ENCODE assay signal across 8 cellular contexts in the genomic region with DNA sequence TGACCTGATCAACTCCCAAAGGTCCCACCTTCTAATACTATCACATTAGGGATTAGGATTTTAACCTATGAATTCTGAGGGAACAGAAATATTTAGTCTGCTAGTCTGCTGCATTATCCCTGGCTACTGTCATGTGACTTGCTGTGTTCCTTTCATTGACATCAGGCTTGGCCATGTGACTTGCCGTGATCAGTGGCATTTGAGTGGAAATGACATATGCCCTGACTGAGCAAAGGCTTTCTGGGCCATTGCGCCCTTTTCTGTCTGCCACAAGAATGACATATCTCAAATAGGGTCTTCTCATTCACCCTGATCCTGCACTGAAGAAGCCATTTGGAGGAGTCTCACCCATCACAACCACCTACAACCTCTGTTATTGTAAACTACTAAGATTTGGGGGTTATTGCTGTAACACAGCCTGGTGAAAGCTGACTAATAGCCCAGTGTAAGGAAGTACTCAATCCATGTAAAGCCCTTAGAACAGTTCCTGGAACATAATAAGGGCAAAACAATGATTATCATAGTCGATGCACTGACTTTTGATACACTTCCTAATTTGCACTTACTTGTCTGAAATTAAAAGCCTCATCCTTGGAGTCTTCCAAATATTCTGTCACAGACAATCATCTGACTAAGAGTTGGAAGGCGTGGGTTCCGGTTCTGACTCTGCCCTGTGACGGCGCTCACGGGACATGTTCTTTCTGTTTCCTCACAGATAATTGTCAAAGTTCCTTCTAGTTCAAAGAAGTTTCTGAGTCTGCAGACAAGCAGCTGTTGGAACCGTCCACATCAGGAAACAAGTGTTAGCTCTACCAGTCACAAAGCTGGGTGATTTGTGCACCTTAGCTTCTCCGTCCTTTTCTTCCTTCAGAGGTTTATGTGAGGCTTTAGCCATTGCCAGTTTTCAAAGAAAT. TPM values are rescaled to one million over a fixed set of nuclear protein-coding genes. Genes with fewer than 3 reads are reported as not detected.
DNase-seq lines count a peak whose midpoint lies in the region; ATAC-seq and TF ChIP-seq lines count a peak whose summit lies in the region.

No MANE protein-coding gene starts in this region.

- DNase-seq in activated CD4-positive, alpha-beta T cell treated with anti-CD3 and anti-CD28 coated beads for 36 hours = peak; percentile 83
- peak; percentile 18 for DNase-seq in effector CD8-positive, alpha-beta T cell (lab: John Stamatoyannopoulos, UW)
- peak; percentile 74 for DNase-seq in sciatic nerve (ENCODE audit: low spot score)
- no peak for DNase-seq in DMS153 treated with DMSO at 0.1 percent for 48 hours (lab: John Stamatoyannopoulos, UW; ENCODE audit: unreplicated experiment)
- no peak for DNase-seq in HEK293T (ENCODE audit: extremely low spot score)
- DNase-seq in PC-3 = no peak

- H2AFZ ChIP-seq in PC-3 (ENCODE audit: low read length) = no peak overlapping the region

- no peak overlapping the region for H3K27ac ChIP-seq in PC-3 (ENCODE audit: low read length)

- H3K9me3 Mint-ChIP-seq in activated CD4-positive, alpha-beta T cell treated with anti-CD3 and anti-CD28 coated beads for 36 hours (ENCODE audit: low read depth) = no peaks in the 10 kb centered on the region

- H3K9ac ChIP-seq in PC-3 (ENCODE audit: low read length) = no peak overlapping the region

- no peaks in the 10 kb centered on the region for H3K27me3 Mint-ChIP-seq in activated CD4-positive, alpha-beta T cell treated with anti-CD3 and anti-CD28 coated beads for 36 hours

- ATAC-seq in GM18505 (IDR thresholded peaks at IDR 0.05; ENCODE audit: unreplicated experiment) (peak; percentile 50), HG03064 (IDR thresholded peaks at IDR 0.05; ENCODE audit: low read depth, unreplicated experiment) (peak; percentile 48), sciatic nerve (peak; percentile 82), PC-3 (no peak)
- ATAC-seq in activated CD4-positive, alpha-beta T cell treated with anti-CD3 and anti-CD28 coated beads for 36 hours = peak; percentile 80

- CTCF ChIA-PET in activated CD4-positive, alpha-beta T cell treated with anti-CD3 and anti-CD28 coated beads for 36 hours (lab: Charles Lee) = interaction anchor here (0.7 to 2.1 kb wide), 3 partner anchors 16 to 415 kb away, joined by 3 to 4 read pairs (median 4); no protein-coding TSS in a partner anchor
- CTCF ChIA-PET in HEK293T (lab: Yijun Ruan, JAX) (interaction anchor here (0.9 kb wide), 1 partner anchor 16 kb away, joined by 3 read pairs; no protein-coding TSS in a partner anchor), PC-3 (lab: Charles Lee) (no interaction called here)

- peak overlapping the region; percentile 18 for H3K4me3 Mint-ChIP-seq in activated CD4-positive, alpha-beta T cell treated with anti-CD3 and anti-CD28 coated beads for 36 hours

- H3F3A ChIP-seq in PC-3 (ENCODE audit: low read length, unreplicated experiment) = no peaks in the 10 kb centered on the region

- no peaks in the 10 kb centered on the region for H4K20me1 ChIP-seq in PC-3 (ENCODE audit: low read length)

- intact Hi-C loops in activated CD4-positive, alpha-beta T cell treated with anti-CD3 and anti-CD28 coated beads for 36 hours (cut with DNase I, micrococcal nuclease) = loop anchor here (1.0 to 5.0 kb wide), 4 partner anchors 11 to 322 kb away; partner anchors contain the start of gene RASGEF1B (in 1 of the 2)
- intact Hi-C loops in sciatic nerve (cut with DNase I) (no loop called here), PC-3 (cut with micrococcal nuclease) (no loop called here)

- H3K36me3 ChIP-seq in PC-3 (ENCODE audit: low read depth, low read length) = no peaks in the 10 kb centered on the region

- no peaks in the 10 kb centered on the region for H3K9me2 ChIP-seq in PC-3 (replicated peaks; ENCODE audit: low read length)

- H3K9me3 ChIP-seq in PC-3 (ENCODE audit: low read length) = no peaks in the 10 kb centered on the region

- H3K4me2 ChIP-seq in PC-3 (ENCODE audit: low read length) = no peak overlapping the region

- H3K36me3 Mint-ChIP-seq in activated CD4-positive, alpha-beta T cell treated with anti-CD3 and anti-CD28 coated beads for 36 hours (ENCODE audit: low read depth) = no peaks in the 10 kb centered on the region

- peaks cover 14% of the 10 kb centered on the region for H3K27me3 ChIP-seq in PC-3 (ENCODE audit: low read length)

- no peak overlapping the region for H3K4me3 ChIP-seq in PC-3 (ENCODE audit: low read length)

- POLR2A ChIA-PET in activated CD4-positive, alpha-beta T cell treated with anti-CD3 and anti-CD28 coated beads for 36 hours (lab: Charles Lee) = interaction anchor here (0.6 kb wide), 1 partner anchor 13 kb away, joined by 3 read pairs; no protein-coding TSS in a partner anchor
- POLR2A ChIA-PET in HEK293T (lab: Yijun Ruan, JAX) (no interaction called here), PC-3 (lab: Charles Lee; ENCODE audit: unreplicated experiment) (no interaction called here)

- H3K27ac Mint-ChIP-seq in activated CD4-positive, alpha-beta T cell treated with anti-CD3 and anti-CD28 coated beads for 36 hours = peak overlapping the region; percentile 35

- TF ChIP-seq POLR2A in GM18505 (IDR thresholded peaks at IDR 0.05; ENCODE audit: borderline replicate concordance, extremely low read depth, insufficient read depth, insufficient read length) = no peak

- no peaks in the 10 kb centered on the region for H3K79me2 ChIP-seq in PC-3 (ENCODE audit: low read length)

- H3K4me1 ChIP-seq in PC-3 (ENCODE audit: insufficient read depth, low read length) = no peaks in the 10 kb centered on the region

- no TSS peak for BruUV-seq in PC-3 (replicated peaks; lab: Mats Ljungman, UMichigan)

- no peak for TF ChIP-seq CTCF in PC-3 (conservative IDR thresholded peaks at IDR 0.05; ENCODE audit: low read depth, low read length)

- peaks cover 40% of the 10 kb centered on the region for H3K4me1 Mint-ChIP-seq in activated CD4-positive, alpha-beta T cell treated with anti-CD3 and anti-CD28 coated beads for 36 hours

TF ChIP-seq in HEK293T, 16 proteins besides CTCF, POLR2A, EP300 and RAD21:
- TF ChIP-seq ARNT (IDR thresholded peaks at IDR 0.05) = no peak
- TF ChIP-seq LEF1 (IDR thresholded peaks at IDR 0.05; ENCODE audit: borderline replicate concordance) = no peak
- no peak for TF ChIP-seq CTBP1 (IDR thresholded peaks at IDR 0.05; ENCODE audit: borderline replicate concordance)

RNA-seq across cellular contexts. Expression of gene RASGEF1B, which starts 33.2 kb away (rescaled TPM):
- 1 to 10 TPM; 3.4 to 4.0 TPM for total RNA-seq in activated CD4-positive, alpha-beta T cell treated with anti-CD3 and anti-CD28 coated beads for 36 hours
- total RNA-seq in sciatic nerve = 27.0 TPM
- 1.4 TPM in 2 replicates for total RNA-seq in PC-3 (2014; rRNA removed)

Comparison
In these comparisons a context has a peak if more than half of its experiments do, and no peak if none do; other contexts are left out.
1. DNase-seq: peak in activated CD4-positive, alpha-beta T cell treated with anti-CD3 and anti-CD28 coated beads for 36 hours (single experiment), effector CD8-positive, alpha-beta T cell (single experiment) and sciatic nerve (single experiment); none in DMS153 treated with DMSO at 0.1 percent for 48 hours (single experiment), HEK293T (single experiment) and PC-3 (single experiment).
2. intact Hi-C loops: an anchor here in activated CD4-positive, alpha-beta T cell treated with anti-CD3 and anti-CD28 coated beads for 36 hours (1.0 to 5.0 kb wide); none called in sciatic nerve and PC-3.